1 cellular context compared by ENCODE assay signal in the genomic region with DNA sequence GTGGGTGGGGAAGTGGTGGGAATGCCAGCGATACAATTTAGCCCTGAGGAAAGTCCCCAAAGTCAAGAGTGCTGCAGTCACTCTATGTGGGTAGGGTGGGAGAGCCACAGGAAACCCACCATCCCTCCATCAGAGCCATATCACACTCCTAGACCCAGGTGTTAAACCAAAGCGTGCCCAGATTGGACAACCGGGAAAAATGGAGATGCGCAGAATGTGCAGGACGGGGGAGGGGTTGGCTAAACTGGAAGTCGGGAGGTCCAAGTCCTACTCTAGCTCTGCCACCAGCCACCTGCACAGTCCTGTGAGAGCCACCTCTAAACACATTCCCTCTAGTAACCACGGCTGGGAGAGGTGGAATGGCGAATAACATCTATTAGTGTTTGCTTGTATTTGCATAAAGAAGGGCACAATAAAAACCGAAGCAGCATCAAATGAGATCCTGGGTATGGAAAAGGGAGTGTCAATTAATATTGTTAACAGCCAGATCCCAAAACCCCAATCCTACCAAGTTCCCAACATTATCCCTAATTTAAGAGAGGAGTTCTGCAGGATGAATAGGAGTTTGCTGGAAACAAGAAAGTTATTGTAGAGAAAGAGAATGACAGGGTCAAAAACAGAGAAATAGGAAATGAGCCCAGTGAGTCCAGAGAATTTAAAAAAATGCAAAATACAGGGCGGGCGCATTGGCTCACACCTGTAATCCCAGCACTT.
TF ChIP-seq lines count a peak whose summit lies in the region.

No MANE protein-coding gene starts in this region.

TF ChIP-seq in SK-N-SH, 30 proteins besides CTCF, POLR2A, EP300 and RAD21 (continued from another document):
- TF ChIP-seq, protein P1, sequence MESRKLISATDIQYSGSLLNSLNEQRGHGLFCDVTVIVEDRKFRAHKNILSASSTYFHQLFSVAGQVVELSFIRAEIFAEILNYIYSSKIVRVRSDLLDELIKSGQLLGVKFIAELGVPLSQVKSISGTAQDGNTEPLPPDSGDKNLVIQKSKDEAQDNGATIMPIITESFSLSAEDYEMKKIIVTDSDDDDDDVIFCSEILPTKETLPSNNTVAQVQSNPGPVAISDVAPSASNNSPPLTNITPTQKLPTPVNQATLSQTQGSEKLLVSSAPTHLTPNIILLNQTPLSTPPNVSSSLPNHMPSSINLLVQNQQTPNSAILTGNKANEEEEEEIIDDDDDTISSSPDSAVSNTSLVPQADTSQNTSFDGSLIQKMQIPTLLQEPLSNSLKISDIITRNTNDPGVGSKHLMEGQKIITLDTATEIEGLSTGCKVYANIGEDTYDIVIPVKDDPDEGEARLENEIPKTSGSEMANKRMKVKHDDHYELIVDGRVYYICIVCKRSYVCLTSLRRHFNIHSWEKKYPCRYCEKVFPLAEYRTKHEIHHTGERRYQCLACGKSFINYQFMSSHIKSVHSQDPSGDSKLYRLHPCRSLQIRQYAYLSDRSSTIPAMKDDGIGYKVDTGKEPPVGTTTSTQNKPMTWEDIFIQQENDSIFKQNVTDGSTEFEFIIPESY (IDR thresholded peaks at IDR 0.05; ENCODE audit: borderline replicate concordance, low read depth): no peak
- TF ChIP-seq MXI1 (IDR thresholded peaks at IDR 0.05; ENCODE audit: low read depth, low read length) (no peak), ELF1 (IDR thresholded peaks at IDR 0.05) (no peak), TCF12 (IDR thresholded peaks at IDR 0.05) (no peak), CHD2 (IDR thresholded peaks at IDR 0.05; ENCODE audit: low read length, partially characterized antibody) (no peak), SMC3 (IDR thresholded peaks at IDR 0.05; ENCODE audit: low read depth, low read length) (no peak)
